ENCODE assay signal across 1 cellular context in the genomic region with DNA sequence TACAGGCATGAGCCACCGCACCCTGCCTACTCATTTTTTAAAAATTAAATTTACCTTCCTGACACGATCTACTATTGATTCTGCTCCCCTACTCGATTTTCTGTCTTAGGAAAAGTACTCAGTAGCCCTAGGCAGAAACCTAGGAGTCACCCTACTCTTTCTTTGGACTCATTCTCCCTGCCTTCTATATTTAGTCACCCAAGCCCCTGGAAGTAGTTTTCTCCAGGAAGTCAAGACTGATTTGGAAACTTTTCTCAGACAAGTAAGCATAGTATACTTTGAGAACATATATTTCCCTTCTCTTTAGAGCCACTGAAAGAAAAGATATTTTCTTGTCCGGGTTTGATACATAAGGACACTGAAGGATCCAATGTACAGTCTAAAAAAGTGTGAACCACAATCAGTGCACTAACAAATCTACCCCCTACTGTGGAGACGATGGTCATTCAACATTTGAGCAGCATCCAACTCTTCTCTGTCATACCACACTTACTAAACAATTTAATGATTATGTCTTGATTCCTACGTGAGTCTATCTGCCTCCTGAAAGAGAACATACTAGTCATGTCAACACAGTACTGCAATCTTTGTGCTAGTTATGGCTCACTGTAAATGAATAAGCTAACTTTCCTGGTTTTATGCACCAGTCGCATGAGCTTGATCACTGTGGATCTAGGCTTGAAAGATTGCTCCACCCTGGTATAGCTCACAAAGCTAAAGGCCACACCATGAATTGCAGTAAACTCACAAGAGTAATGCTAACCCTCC.
TF ChIP-seq lines count a peak whose summit lies in the region.

No MANE protein-coding gene starts in this region.

TF ChIP-seq in GM23338, 12 proteins besides CTCF, POLR2A, EP300 and RAD21 (continued from another document):
- TF ChIP-seq, protein P1, sequence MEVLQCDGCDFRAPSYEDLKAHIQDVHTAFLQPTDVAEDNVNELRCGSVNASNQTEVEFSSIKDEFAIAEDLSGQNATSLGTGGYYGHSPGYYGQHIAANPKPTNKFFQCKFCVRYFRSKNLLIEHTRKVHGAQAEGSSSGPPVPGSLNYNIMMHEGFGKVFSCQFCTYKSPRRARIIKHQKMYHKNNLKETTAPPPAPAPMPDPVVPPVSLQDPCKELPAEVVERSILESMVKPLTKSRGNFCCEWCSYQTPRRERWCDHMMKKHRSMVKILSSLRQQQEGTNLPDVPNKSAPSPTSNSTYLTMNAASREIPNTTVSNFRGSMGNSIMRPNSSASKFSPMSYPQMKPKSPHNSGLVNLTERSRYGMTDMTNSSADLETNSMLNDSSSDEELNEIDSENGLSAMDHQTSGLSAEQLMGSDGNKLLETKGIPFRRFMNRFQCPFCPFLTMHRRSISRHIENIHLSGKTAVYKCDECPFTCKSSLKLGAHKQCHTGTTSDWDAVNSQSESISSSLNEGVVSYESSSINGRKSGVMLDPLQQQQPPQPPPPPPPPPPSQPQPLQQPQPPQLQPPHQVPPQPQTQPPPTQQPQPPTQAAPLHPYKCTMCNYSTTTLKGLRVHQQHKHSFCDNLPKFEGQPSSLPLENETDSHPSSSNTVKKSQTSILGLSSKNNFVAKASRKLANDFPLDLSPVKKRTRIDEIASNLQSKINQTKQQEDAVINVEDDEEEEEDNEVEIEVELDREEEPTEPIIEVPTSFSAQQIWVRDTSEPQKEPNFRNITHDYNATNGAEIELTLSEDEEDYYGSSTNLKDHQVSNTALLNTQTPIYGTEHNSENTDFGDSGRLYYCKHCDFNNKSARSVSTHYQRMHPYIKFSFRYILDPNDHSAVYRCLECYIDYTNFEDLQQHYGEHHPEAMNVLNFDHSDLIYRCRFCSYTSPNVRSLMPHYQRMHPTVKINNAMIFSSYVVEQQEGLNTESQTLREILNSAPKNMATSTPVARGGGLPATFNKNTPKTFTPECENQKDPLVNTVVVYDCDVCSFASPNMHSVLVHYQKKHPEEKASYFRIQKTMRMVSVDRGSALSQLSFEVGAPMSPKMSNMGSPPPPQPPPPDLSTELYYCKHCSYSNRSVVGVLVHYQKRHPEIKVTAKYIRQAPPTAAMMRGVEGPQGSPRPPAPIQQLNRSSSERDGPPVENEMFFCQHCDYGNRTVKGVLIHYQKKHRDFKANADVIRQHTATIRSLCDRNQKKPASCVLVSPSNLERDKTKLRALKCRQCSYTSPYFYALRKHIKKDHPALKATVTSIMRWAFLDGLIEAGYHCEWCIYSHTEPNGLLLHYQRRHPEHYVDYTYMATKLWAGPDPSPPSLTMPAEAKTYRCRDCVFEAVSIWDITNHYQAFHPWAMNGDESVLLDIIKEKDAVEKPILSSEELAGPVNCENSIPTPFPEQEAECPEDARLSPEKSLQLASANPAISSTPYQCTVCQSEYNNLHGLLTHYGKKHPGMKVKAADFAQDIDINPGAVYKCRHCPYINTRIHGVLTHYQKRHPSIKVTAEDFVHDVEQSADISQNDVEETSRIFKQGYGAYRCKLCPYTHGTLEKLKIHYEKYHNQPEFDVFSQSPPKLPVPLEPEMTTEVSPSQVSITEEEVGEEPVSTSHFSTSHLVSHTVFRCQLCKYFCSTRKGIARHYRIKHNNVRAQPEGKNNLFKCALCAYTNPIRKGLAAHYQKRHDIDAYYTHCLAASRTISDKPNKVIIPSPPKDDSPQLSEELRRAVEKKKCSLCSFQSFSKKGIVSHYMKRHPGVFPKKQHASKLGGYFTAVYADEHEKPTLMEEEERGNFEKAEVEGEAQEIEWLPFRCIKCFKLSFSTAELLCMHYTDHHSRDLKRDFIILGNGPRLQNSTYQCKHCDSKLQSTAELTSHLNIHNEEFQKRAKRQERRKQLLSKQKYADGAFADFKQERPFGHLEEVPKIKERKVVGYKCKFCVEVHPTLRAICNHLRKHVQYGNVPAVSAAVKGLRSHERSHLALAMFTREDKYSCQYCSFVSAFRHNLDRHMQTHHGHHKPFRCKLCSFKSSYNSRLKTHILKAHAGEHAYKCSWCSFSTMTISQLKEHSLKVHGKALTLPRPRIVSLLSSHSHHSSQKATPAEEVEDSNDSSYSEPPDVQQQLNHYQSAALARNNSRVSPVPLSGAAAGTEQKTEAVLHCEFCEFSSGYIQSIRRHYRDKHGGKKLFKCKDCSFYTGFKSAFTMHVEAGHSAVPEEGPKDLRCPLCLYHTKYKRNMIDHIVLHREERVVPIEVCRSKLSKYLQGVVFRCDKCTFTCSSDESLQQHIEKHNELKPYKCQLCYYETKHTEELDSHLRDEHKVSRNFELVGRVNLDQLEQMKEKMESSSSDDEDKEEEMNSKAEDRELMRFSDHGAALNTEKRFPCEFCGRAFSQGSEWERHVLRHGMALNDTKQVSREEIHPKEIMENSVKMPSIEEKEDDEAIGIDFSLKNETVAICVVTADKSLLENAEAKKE (CRISPR knock-in tag; IDR thresholded peaks at IDR 0.05), result no peak
- no peak for TF ChIP-seq POLR2AphosphoS5 (IDR thresholded peaks at IDR 0.05; ENCODE audit: low read depth)
- no peak for TF ChIP-seq EZH2phosphoT487 (IDR thresholded peaks at IDR 0.05; ENCODE audit: unreplicated experiment)
- TF ChIP-seq, protein P2, sequence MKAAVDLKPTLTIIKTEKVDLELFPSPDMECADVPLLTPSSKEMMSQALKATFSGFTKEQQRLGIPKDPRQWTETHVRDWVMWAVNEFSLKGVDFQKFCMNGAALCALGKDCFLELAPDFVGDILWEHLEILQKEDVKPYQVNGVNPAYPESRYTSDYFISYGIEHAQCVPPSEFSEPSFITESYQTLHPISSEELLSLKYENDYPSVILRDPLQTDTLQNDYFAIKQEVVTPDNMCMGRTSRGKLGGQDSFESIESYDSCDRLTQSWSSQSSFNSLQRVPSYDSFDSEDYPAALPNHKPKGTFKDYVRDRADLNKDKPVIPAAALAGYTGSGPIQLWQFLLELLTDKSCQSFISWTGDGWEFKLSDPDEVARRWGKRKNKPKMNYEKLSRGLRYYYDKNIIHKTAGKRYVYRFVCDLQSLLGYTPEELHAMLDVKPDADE (IDR thresholded peaks at IDR 0.05), result no peak
- no peak for TF ChIP-seq CREB1 (CRISPR knock-in tag; IDR thresholded peaks at IDR 0.05; ENCODE audit: low read depth)
- TF ChIP-seq STAT1 (IDR thresholded peaks at IDR 0.05; ENCODE audit: unreplicated experiment), result no peak
TF ChIP-seq in GM23338: peak in this region for 0.
